19 cellular contexts compared by ENCODE assay signal in genomic region chr1:6313382-6314265, GRCh38.
"Had no signal": no experiment of that assay in that cellular context is flagged by ENCODE, and none has a peak within 500 bp of the region (broad histone marks: within the 10 kb centered on the region; RNA-seq: fewer than 3 reads in every experiment).

No MANE protein-coding gene starts in this region.

- H3K4me1 Mint-ChIP-seq: activated CD4-positive, alpha-beta T cell treated with anti-CD3 and anti-CD28 coated beads, Interleukin-2, amount 10 ng/mL, durations not matched to agents 24 days and 14 days; activated CD8-positive, alpha-beta memory T cell treated with anti-CD3 and anti-CD28 coated beads, Interleukin-2, amount 10 ng/mL, durations not matched to agents 7 days and 5 days had no signal

- H3K27ac ChIP-seq: foreskin keratinocyte, lower lobe of right lung, prostate gland, thoracic aorta had no signal

- H3K9me3 Mint-ChIP-seq: activated CD4-positive, alpha-beta T cell treated with anti-CD3 and anti-CD28 coated beads, Interleukin-2, amount 10 ng/mL, durations not matched to agents 24 days and 14 days; activated CD8-positive, alpha-beta T cell treated with anti-CD3 and anti-CD28 coated beads for 36 hours; activated naive CD4-positive, alpha-beta T cell treated with anti-CD3 and anti-CD28 coated beads, Interleukin-2, amount 50 U/mL, for 72 hours; immature natural killer cell; natural killer cell treated with Interleukin-12 subunit alpha and Interleukin-12 subunit beta and Interleukin-15 and Interleukin-18, amount 100 ng/mL, for 72 hours; type B pancreatic cell had no signal

- H3K4me3 ChIP-seq: lower lobe of right lung, prostate gland, thoracic aorta had no signal

- ATAC-seq: activated CD8-positive, alpha-beta memory T cell treated with anti-CD3 and anti-CD28 coated beads, Interleukin-2, amount 10 ng/mL, durations not matched to agents 7 days and 5 days; activated CD8-positive, alpha-beta T cell treated with anti-CD3 and anti-CD28 coated beads for 36 hours; activated naive CD4-positive, alpha-beta T cell treated with anti-CD3 and anti-CD28 coated beads, Interleukin-2, amount 50 U/mL, for 72 hours; foreskin keratinocyte; left lobe of liver; natural killer cell treated with Interleukin-12 subunit alpha and Interleukin-12 subunit beta and Interleukin-15 and Interleukin-18, amount 100 ng/mL, for 72 hours had no signal

- H3K36me3 ChIP-seq: prostate gland, thoracic aorta had no signal

- H3K27me3 ChIP-seq: foreskin keratinocyte had no signal

- H3K4me1 ChIP-seq: foreskin keratinocyte, lower lobe of right lung, prostate gland had no signal

- H3K27me3 Mint-ChIP-seq: activated CD4-positive, alpha-beta T cell treated with anti-CD3 and anti-CD28 coated beads, Interleukin-2, amount 10 ng/mL, durations not matched to agents 24 days and 14 days; activated CD8-positive, alpha-beta memory T cell treated with anti-CD3 and anti-CD28 coated beads, Interleukin-2, amount 10 ng/mL, durations not matched to agents 7 days and 5 days; activated CD8-positive, alpha-beta T cell treated with anti-CD3 and anti-CD28 coated beads for 36 hours; brain; dendritic cell treated with granulocyte-macrophage colony-stimulating factor and Interleukin-4, amounts not matched to agents 40 ng/mL and 50 ng/mL, for 4 days; natural killer cell treated with Interleukin-12 subunit alpha and Interleukin-12 subunit beta and Interleukin-15 and Interleukin-18, amount 100 ng/mL, for 72 hours; type B pancreatic cell had no signal

- H3K36me3 Mint-ChIP-seq: activated naive CD4-positive, alpha-beta T cell treated with anti-CD3 and anti-CD28 coated beads, Interleukin-2, amount 50 U/mL, for 72 hours; natural killer cell treated with Interleukin-12 subunit alpha and Interleukin-12 subunit beta and Interleukin-15 and Interleukin-18, amount 100 ng/mL, for 72 hours had no signal

- H3K4me3 Mint-ChIP-seq: activated CD4-positive, alpha-beta T cell treated with anti-CD3 and anti-CD28 coated beads, Interleukin-2, amount 10 ng/mL, durations not matched to agents 24 days and 14 days; activated CD8-positive, alpha-beta memory T cell treated with anti-CD3 and anti-CD28 coated beads, Interleukin-2, amount 10 ng/mL, durations not matched to agents 7 days and 5 days; activated CD8-positive, alpha-beta T cell treated with anti-CD3 and anti-CD28 coated beads for 36 hours; brain; dendritic cell treated with granulocyte-macrophage colony-stimulating factor and Interleukin-4, amounts not matched to agents 40 ng/mL and 50 ng/mL, for 4 days; immature natural killer cell; natural killer cell treated with Interleukin-12 subunit alpha and Interleukin-12 subunit beta and Interleukin-15 and Interleukin-18, amount 100 ng/mL, for 72 hours; type B pancreatic cell had no signal

- DNase-seq: activated CD4-positive, alpha-beta T cell treated with anti-CD3 and anti-CD28 coated beads, Interleukin-2, amount 10 ng/mL, durations not matched to agents 24 days and 14 days; activated CD8-positive, alpha-beta memory T cell treated with anti-CD3 and anti-CD28 coated beads, Interleukin-2, amount 10 ng/mL, durations not matched to agents 7 days and 5 days; activated CD8-positive, alpha-beta T cell treated with anti-CD3 and anti-CD28 coated beads for 36 hours; aorta; effector CD4-positive, alpha-beta T cell; foreskin keratinocyte; immature natural killer cell; lower lobe of right lung; stimulated activated CD4-positive, alpha-beta T cell treated with anti-CD3 and anti-CD28 coated beads, Interleukin-4, amount 100 ng/mL, for 24 hours; stimulated activated naive CD4-positive, alpha-beta T cell treated with Interleukin-2 at 50 U/mL for 16 hours; T-helper 1 cell had no signal

- H3K27ac Mint-ChIP-seq: activated CD4-positive, alpha-beta T cell treated with anti-CD3 and anti-CD28 coated beads, Interleukin-2, amount 10 ng/mL, durations not matched to agents 24 days and 14 days; activated CD8-positive, alpha-beta memory T cell treated with anti-CD3 and anti-CD28 coated beads, Interleukin-2, amount 10 ng/mL, durations not matched to agents 7 days and 5 days; activated CD8-positive, alpha-beta T cell treated with anti-CD3 and anti-CD28 coated beads for 36 hours; dendritic cell treated with granulocyte-macrophage colony-stimulating factor and Interleukin-4, amounts not matched to agents 40 ng/mL and 50 ng/mL, for 4 days; natural killer cell treated with Interleukin-12 subunit alpha and Interleukin-12 subunit beta and Interleukin-15 and Interleukin-18, amount 100 ng/mL, for 72 hours; type B pancreatic cell had no signal

- H3K9me3 ChIP-seq: lower lobe of right lung, prostate gland, thoracic aorta had no signal
